8 cellular contexts compared by ENCODE assay signal in genomic region chr11:33160587-33160986, GRCh38. TPM values are rescaled to one million over a fixed set of nuclear protein-coding genes. Genes with fewer than 3 reads are reported as not detected.
DNase-seq lines count a peak whose midpoint lies in the region; ATAC-seq and TF ChIP-seq lines count a peak whose summit lies in the region.

No MANE protein-coding gene starts in this region.

- peaks cover 23% of the 10 kb centered on the region for H3K36me3 Mint-ChIP-seq in activated CD4-positive, alpha-beta memory T cell treated with anti-CD3 and anti-CD28 coated beads for 36 hours

- intact Hi-C loops in activated CD4-positive, alpha-beta memory T cell treated with anti-CD3 and anti-CD28 coated beads for 36 hours (cut with micrococcal nuclease) = loop anchor here (2.0 to 10.0 kb wide), 7 partner anchors 118 to 1793 kb away; partner anchors contain the start of genes CD59, DCDC1, DEPDC7 and DNAJC24
- intact Hi-C loops in head of caudate nucleus (cut with DNase I) = loop anchor here (5.0 kb wide), 2 partner anchors 97 to 532 kb away; partner anchors contain the start of gene HIPK3

- H3K4me1 ChIP-seq in HAP-1 (peaks cover 21% of the 10 kb centered on the region), hepatocyte (ENCODE audit: insufficient read depth) (peaks cover 6% of the 10 kb centered on the region), skeletal muscle tissue (ENCODE audit: control insufficient read depth in 3 of 3, insufficient read depth in 3 of 3, low read length in 3 of 3) (peaks cover 5 to 27% (median 26%) of the 10 kb centered on the region in 3 donors)

- H3K4me3 ChIP-seq in HAP-1 (peak overlapping the region; percentile 81), hepatocyte (peak overlapping the region; percentile 76), skeletal muscle tissue (ENCODE audit: low read length in 3 of 3) (peak overlapping the region; percentile 92 to 94 (median 92))

- peak overlapping the region; percentile 95 for H3K27ac Mint-ChIP-seq in activated CD4-positive, alpha-beta memory T cell treated with anti-CD3 and anti-CD28 coated beads for 36 hours

- H3K4me3 Mint-ChIP-seq in activated CD4-positive, alpha-beta memory T cell treated with anti-CD3 and anti-CD28 coated beads for 36 hours = peak overlapping the region; percentile 99

- peaks cover 55% of the 10 kb centered on the region for H3K79me2 ChIP-seq in hepatocyte

- WGBS in hepatocyte (ENCODE audit: low lambda C conversion rate, missing lambda C conversion rate) = 0% methylated on average over 7 of the region's 7 CpGs

- peak overlapping the region; percentile 87 to 96 (median 88) for H3K9ac ChIP-seq in skeletal muscle tissue (ENCODE audit: low read depth in 1 of 3, low read length in 3 of 3)

- no peaks in the 10 kb centered on the region for H3K9me2 ChIP-seq in hepatocyte (replicated peaks; ENCODE audit: insufficient read depth)

- H3K4me1 Mint-ChIP-seq in activated CD4-positive, alpha-beta memory T cell treated with anti-CD3 and anti-CD28 coated beads for 36 hours (ENCODE audit: low read depth) = peaks cover 48% of the 10 kb centered on the region

- DNase-seq in HAP-1 (ENCODE audit: low spot score in 2 of 2) (no peak), hepatocyte (ENCODE audit: low spot score) (no peak), AG08396 (ENCODE audit: low spot score) (no peak), head of caudate nucleus (no peak)
- DNase-seq in activated CD4-positive, alpha-beta memory T cell treated with anti-CD3 and anti-CD28 coated beads for 36 hours = no peak

- peaks cover 30% of the 10 kb centered on the region for H4K20me1 ChIP-seq in hepatocyte (ENCODE audit: insufficient read depth, poor library complexity, severe bottlenecking)

- CTCF ChIA-PET in activated CD4-positive, alpha-beta memory T cell treated with anti-CD3 and anti-CD28 coated beads for 36 hours (lab: Charles Lee) = interaction anchor here (0.9 to 1.3 kb wide), 2 partner anchors 16 to 95 kb away, joined by 3 read pairs; no protein-coding TSS in a partner anchor

- peaks cover 5% of the 10 kb centered on the region for H3K36me3 ChIP-seq in HAP-1 (replicated peaks)
- no peaks in the 10 kb centered on the region for H3K36me3 ChIP-seq in hepatocyte (replicated peaks; ENCODE audit: insufficient read depth, low read depth)
- no peaks in the 10 kb centered on the region for H3K36me3 ChIP-seq in skeletal muscle tissue (ENCODE audit: control insufficient read depth in 3 of 3, insufficient read depth in 3 of 3, low read length in 3 of 3)

- POLR2A ChIA-PET in activated CD4-positive, alpha-beta memory T cell treated with anti-CD3 and anti-CD28 coated beads for 36 hours (lab: Charles Lee) = interaction anchor here (0.6 to 2.1 kb wide), 7 partner anchors 11 to 577 kb away, joined by 3 to 5 read pairs (median 4); partner anchors contain the start of genes EIF3M, QSER1 and TCP11L1

- H3K9me3 ChIP-seq in HAP-1 (no peaks in the 10 kb centered on the region), hepatocyte (ENCODE audit: low read depth) (no peaks in the 10 kb centered on the region), skeletal muscle tissue (ENCODE audit: control insufficient read depth in 3 of 3, low read length in 3 of 3) (no peaks in the 10 kb centered on the region)

- no peak for TF ChIP-seq CTCF in hepatocyte (IDR thresholded peaks at IDR 0.05; ENCODE audit: poor library complexity)

- H3K4me2 ChIP-seq in hepatocyte = peak overlapping the region; percentile 77

- no peaks in the 10 kb centered on the region for H3K27me3 Mint-ChIP-seq in activated CD4-positive, alpha-beta memory T cell treated with anti-CD3 and anti-CD28 coated beads for 36 hours

- H3K27me3 ChIP-seq in HAP-1 (ENCODE audit: low read depth) (no peaks in the 10 kb centered on the region), hepatocyte (no peaks in the 10 kb centered on the region), skeletal muscle tissue (ENCODE audit: control insufficient read depth in 3 of 3, insufficient read depth in 3 of 3, low read length in 3 of 3) (no peaks in the 10 kb centered on the region)

- in situ Hi-C loops in HAP-1 (cut with MboI; ENCODE audit: low sequenced_read_pairs) = loop anchor here (10.0 to 25.0 kb wide), 2 partner anchors 94 to 527 kb away; partner anchors contain the start of gene HIPK3

- H2AFZ ChIP-seq in hepatocyte = peak overlapping the region; percentile 28

- ATAC-seq in HG03108 (IDR thresholded peaks at IDR 0.05; ENCODE audit: unreplicated experiment) (no peak), GM21737 (IDR thresholded peaks at IDR 0.05; ENCODE audit: unreplicated experiment) (no peak)

- H3K9me3 Mint-ChIP-seq in activated CD4-positive, alpha-beta memory T cell treated with anti-CD3 and anti-CD28 coated beads for 36 hours = no peaks in the 10 kb centered on the region

- H3K27ac ChIP-seq in hepatocyte (peak overlapping the region; percentile 90), skeletal muscle tissue (ENCODE audit: low read depth, low read length) (peak overlapping the region; percentile 86)

RNA-seq across cellular contexts. Expression of gene CSTF3, which starts 0.7 kb away (rescaled TPM):
- 10 to 100 TPM; 31.7 to 33.7 TPM for total RNA-seq in activated CD4-positive, alpha-beta memory T cell treated with anti-CD3 and anti-CD28 coated beads for 36 hours
- total RNA-seq in hepatocyte (33.0 TPM in 2 replicates), skeletal muscle tissue (50.6 TPM)
- 35.6 and 39.7 TPM in 2 replicates for polyA plus RNA-seq in hepatocyte
